ENCODE assay signal across 20 cellular contexts in genomic region chr1:161952603-161953172, GRCh38.
DNase-seq lines count a peak whose midpoint lies in the region; ATAC-seq, FAIRE-seq and TF ChIP-seq lines count a peak whose summit lies in the region.
"Had no signal": no experiment of that assay in that cellular context is flagged by ENCODE, and none has a peak within 500 bp of the region (broad histone marks: within the 10 kb centered on the region; RNA-seq: fewer than 3 reads in every experiment).

No MANE protein-coding gene starts in this region.

- no peak overlapping the region for H3K4ac ChIP-seq in IMR-90 (ENCODE audit: low read depth, low read length)

- no peak overlapping the region for H3K23ac ChIP-seq in IMR-90 (ENCODE audit: low read depth, low read length)

- no peak for TF ChIP-seq RAD21 in IMR-90 (IDR thresholded peaks at IDR 0.05; ENCODE audit: low read length)

- DNase-seq in AG10803 (ENCODE audit: low read depth) (peak; percentile 38), IMR-90 (peak; percentile 19), fibroblast of mammary gland (ENCODE audit: low read depth) (peak; percentile 66), GM12891 (ENCODE audit: insufficient read length, low spot score) (no peak), thyroid gland (no peak)
- no peak for DNase-seq in activated CD8-positive, alpha-beta memory T cell treated with anti-CD3 and anti-CD28 coated beads, Interleukin-2, amount 50 U/mL, for 4 hours
- DNase-seq: Caco-2, KG1, NCI-H1105, NCI-H1694 treated with DMSO at 0.1 percent for 48 hours, NCI-H2107, NCI-H2227 treated with DMSO at 0.1 percent for 48 hours, NCI-H524, SHP77 treated with DMSO at 0.1 percent for 48 hours, SW 1271 had no signal

- TF ChIP-seq CTCF in AG10803 (conservative IDR thresholded peaks at IDR 0.05; ENCODE audit: low read length) (no peak), IMR-90 (conservative IDR thresholded peaks at IDR 0.05; ENCODE audit: low read depth, low read length) (no peak), fibroblast of mammary gland (conservative IDR thresholded peaks at IDR 0.05; ENCODE audit: control insufficient read depth, insufficient read depth, low read depth, low read length) (no peak), thyroid gland (IDR thresholded peaks at IDR 0.05) (no peak)

- H3K56ac ChIP-seq in IMR-90 (ENCODE audit: extremely low read depth, insufficient read depth, low read length), result no peak overlapping the region

- TF ChIP-seq POLR2A in IMR-90 (IDR thresholded peaks at IDR 0.05; ENCODE audit: low read depth, low read length) (no peak), GM12891 (IDR thresholded peaks at IDR 0.05; ENCODE audit: low read depth, low read length) (no peak), thyroid gland (IDR thresholded peaks at IDR 0.05) (no peak)

- no peak overlapping the region for H2BK5ac ChIP-seq in IMR-90 (ENCODE audit: low read depth, low read length, poor library complexity, severe bottlenecking)

- H3K4me3 ChIP-seq in AG10803 (ENCODE audit: low read length), result no peak overlapping the region
- no peak overlapping the region for H3K4me3 ChIP-seq in IMR-90 (ENCODE audit: insufficient read depth, low read depth, low read length)
- no peak overlapping the region for H3K4me3 ChIP-seq in fibroblast of mammary gland (ENCODE audit: control insufficient read depth, low read depth, low read length)
- no peak overlapping the region for H3K4me3 ChIP-seq in thyroid gland (replicated peaks in 1 of 3)
- H3K4me3 ChIP-seq: A549 had no signal

- H3K9ac ChIP-seq in IMR-90 (ENCODE audit: low read depth, low read length), result no peak overlapping the region

- H4K20me1 ChIP-seq in IMR-90 (ENCODE audit: insufficient read depth, low read length), result no peaks in the 10 kb centered on the region

- H3K36me3 ChIP-seq in IMR-90 (ENCODE audit: control insufficient read depth, insufficient read depth, low read length) (no peaks in the 10 kb centered on the region), thyroid gland (no peaks in the 10 kb centered on the region)

- H3K9me3 ChIP-seq in IMR-90 (ENCODE audit: control insufficient read depth, insufficient read depth, low read length), result no peaks in the 10 kb centered on the region
- H3K9me3 ChIP-seq in thyroid gland, result no peaks in the 10 kb centered on the region
- H3K9me3 ChIP-seq: A549, Caco-2 had no signal

- ATAC-seq in IMR-90 (ENCODE audit: low read depth), result no peak
- ATAC-seq in SK-N-SH treated with all-trans-retinoic acid at 6 μM for 48 hours, result peak; percentile 38
- no peak for ATAC-seq in GM21576 (IDR thresholded peaks at IDR 0.05; ENCODE audit: unreplicated experiment)
- ATAC-seq: A549 had no signal

- no peak overlapping the region for H4K5ac ChIP-seq in IMR-90 (ENCODE audit: low read depth, low read length)

- H4K8ac ChIP-seq in IMR-90 (ENCODE audit: low read depth in 2 of 2, low read length in 2 of 2), result no peak overlapping the region

- dilution Hi-C loops in IMR-90 (cut with HindIII; ENCODE audit: low sequenced_read_pairs, unreplicated experiment), result no loop called here

- WGBS in IMR-90 (ENCODE audit: extremely low coverage in 2 of 2, insufficient read length in 1 of 2), 2 experiments, result no CpG with 5 or more reads among the region's 3 CpGs
- WGBS in thyroid gland, 2 donors, result 93 to 95% methylated on average over 3 of the region's 3 CpGs

- no peak overlapping the region for H2AFZ ChIP-seq in IMR-90 (replicated peaks; ENCODE audit: low read length, poor library complexity)

- intact Hi-C loops in IMR-90 (cut with micrococcal nuclease) (no loop called here), thyroid gland (cut with DNase I) (no loop called here)

- H2BK20ac ChIP-seq in IMR-90 (ENCODE audit: low read depth, low read length), result no peak overlapping the region

- H3K27ac ChIP-seq in IMR-90 (ENCODE audit: insufficient read depth, low read length) (no peak overlapping the region), thyroid gland (no peak overlapping the region)
- H3K27ac ChIP-seq: A549, C4-2B had no signal

- H3K79me1 ChIP-seq in IMR-90 (ENCODE audit: low read depth in 1 of 2, low read length in 2 of 2), result peaks cover 0 to 3% of the 10 kb centered on the region in 2 experiments; a peak in 1 of 4 replicates

- no peak overlapping the region for H2BK120ac ChIP-seq in IMR-90 (ENCODE audit: low read depth, low read length)

- H2AK9ac ChIP-seq in IMR-90 (replicated peaks; ENCODE audit: low read depth, low read length, poor library complexity), result no peak overlapping the region

- H2BK15ac ChIP-seq in IMR-90 (ENCODE audit: low read depth, low read length), result no peak overlapping the region

- no peak overlapping the region for H3K14ac ChIP-seq in IMR-90 (replicated peaks; ENCODE audit: low read depth, low read length)

- no peak overlapping the region for H3K4me2 ChIP-seq in IMR-90 (ENCODE audit: low read depth, low read length)
- H3K4me2 ChIP-seq: A549 had no signal

- BruUV-seq in IMR-90 (replicated peaks; lab: Mats Ljungman, UMichigan), result no TSS peak

- FAIRE-seq in GM12891 (lab: Jason Lieb, UNC), result no peak
- FAIRE-seq: A549, G401.6 had no signal

- POLR2A ChIA-PET in IMR-90 (lab: Charles Lee; ENCODE audit: unreplicated experiment), result no interaction called here

- CTCF ChIA-PET in IMR-90 (lab: Yijun Ruan, JAX), result interaction anchor here (0.9 to 1.6 kb wide), 3 partner anchors 8 to 160 kb away, joined by 3 to 5 read pairs (median 3); no protein-coding TSS in a partner anchor

- no peaks in the 10 kb centered on the region for H3K27me3 ChIP-seq in IMR-90 (ENCODE audit: control insufficient read depth, insufficient read depth, low read length)
- H3K27me3 ChIP-seq in thyroid gland, result no peaks in the 10 kb centered on the region

- H3K9me1 ChIP-seq in IMR-90 (ENCODE audit: insufficient read depth, low read length), result no peaks in the 10 kb centered on the region

- H4K91ac ChIP-seq in IMR-90 (ENCODE audit: insufficient read depth, low read depth, low read length), result no peak overlapping the region

- peaks cover 2% of the 10 kb centered on the region; the same call in 1 of the 2 replicates for H3K4me1 ChIP-seq in IMR-90 (ENCODE audit: control insufficient read depth, insufficient read depth, low read length)
- H3K4me1 ChIP-seq in thyroid gland, result peaks cover 0 to 10% of the 10 kb centered on the region in 2 donors
- H3K4me1 ChIP-seq: Caco-2 had no signal

- no peak overlapping the region for H3K18ac ChIP-seq in IMR-90 (ENCODE audit: low read depth, low read length)

- no peak overlapping the region for H2AK5ac ChIP-seq in IMR-90 (ENCODE audit: low read depth, low read length)

- in situ Hi-C loops in IMR-90 (cut with MboI; ENCODE audit: low sequenced_read_pairs), result no loop called here

TF ChIP-seq in IMR-90, 13 proteins besides CTCF, POLR2A, EP300 and RAD21:
- no peak for TF ChIP-seq MXI1 (IDR thresholded peaks at IDR 0.05; ENCODE audit: borderline replicate concordance, low read depth, low read length)

TF ChIP-seq in SK-N-SH treated with all-trans-retinoic acid at 6 μM for 48 hours, 23 proteins besides CTCF, POLR2A, EP300 and RAD21 (continues in another document):
- TF ChIP-seq POU6F1 (CRISPR knock-in tag; IDR thresholded peaks at IDR 0.05; ENCODE audit: borderline replicate concordance, low read depth) (no peak), BACH2 (CRISPR knock-in tag; IDR thresholded peaks at IDR 0.05; ENCODE audit: borderline replicate concordance) (no peak), ESRRG (CRISPR knock-in tag; IDR thresholded peaks at IDR 0.05) (no peak)

TF ChIP-seq in GM12891, 5 proteins besides CTCF, POLR2A, EP300 and RAD21:
- no peak for TF ChIP-seq POLR2AphosphoS5 (IDR thresholded peaks at IDR 0.05; ENCODE audit: low read depth, low read length)
- TF ChIP-seq PAX5 (IDR thresholded peaks at IDR 0.05; ENCODE audit: insufficient read depth, low read length, severe bottlenecking), result no peak
- TF ChIP-seq SPI1 (IDR thresholded peaks at IDR 0.05; ENCODE audit: low read depth, low read length), result no peak
- no peak for TF ChIP-seq POU2F2 (IDR thresholded peaks at IDR 0.05; ENCODE audit: low read depth, low read length)
- no peak for TF ChIP-seq TAF1 (IDR thresholded peaks at IDR 0.05; ENCODE audit: low read depth, low read length)

Comparison
In these comparisons a context has a peak if more than half of its experiments do, and no peak if none do; other contexts are left out.
1. DNase-seq: peak in AG10803 (single experiment), IMR-90 (single experiment) and fibroblast of mammary gland (single experiment); none in activated CD8-positive, alpha-beta memory T cell treated with anti-CD3 and anti-CD28 coated beads, Interleukin-2, amount 50 U/mL, for 4 hours (single experiment), GM12891 (single experiment) and thyroid gland (0 of 2).